ENCODE assay signal across 20 cellular contexts in the genomic region with DNA sequence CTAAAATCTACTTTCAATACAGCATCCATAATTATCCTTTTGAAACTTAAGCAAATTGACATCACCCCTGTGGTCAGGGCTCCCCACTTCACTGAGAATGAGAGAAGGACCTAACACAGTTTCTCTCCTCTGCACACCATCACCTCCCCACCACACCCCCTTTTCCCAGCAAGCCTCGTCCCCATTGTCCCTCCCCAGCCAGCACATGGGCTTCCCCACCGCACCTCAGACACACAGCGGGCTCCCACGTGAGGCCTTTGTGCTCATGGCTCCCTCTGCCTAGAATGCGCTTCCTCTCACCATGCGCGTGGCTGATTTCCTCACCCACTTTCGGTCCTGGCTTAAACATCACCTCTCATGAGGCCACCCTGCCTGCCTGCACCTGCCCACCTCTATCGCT.
DNase-seq lines count a peak whose midpoint lies in the region; ATAC-seq and TF ChIP-seq lines count a peak whose summit lies in the region.
"Had no signal": no experiment of that assay in that cellular context is flagged by ENCODE, and none has a peak within 500 bp of the region (broad histone marks: within the 10 kb centered on the region; RNA-seq: fewer than 3 reads in every experiment).

No MANE protein-coding gene starts in this region.

- H3K9me3 ChIP-seq in neuronal stem cell (replicated peaks in 1 of 2; ENCODE audit: control insufficient read depth in 2 of 2, insufficient read depth in 1 of 2, low read depth in 1 of 2, low read length in 2 of 2), result peaks cover 0 to 1% of the 10 kb centered on the region in 2 donors
- H3K9me3 ChIP-seq in prostate gland, result no peaks in the 10 kb centered on the region
- H3K9me3 ChIP-seq: BLaER1, Caco-2, HAP-1 had no signal

- H3K4me3 Mint-ChIP-seq in activated naive CD4-positive, alpha-beta T cell treated with anti-CD3 and anti-CD28 coated beads, Interleukin-2, amount 50 U/mL, for 24 hours, result no peak overlapping the region
- H3K4me3 Mint-ChIP-seq in activated naive CD4-positive, alpha-beta T cell treated with anti-CD3 and anti-CD28 coated beads, Interleukin-2, amount 10 ng/mL, durations not matched to agents 7 days and 5 days, result no peak overlapping the region
- no peak overlapping the region for H3K4me3 Mint-ChIP-seq in WTC11
- H3K4me3 Mint-ChIP-seq: B cell; CD4-positive, CD25-positive, alpha-beta regulatory T cell; CD8-positive, alpha-beta T cell; HFFc6 had no signal

- no peaks in the 10 kb centered on the region for H4K20me1 ChIP-seq in KMS-11 (ENCODE audit: insufficient read depth)
- H4K20me1 ChIP-seq: BLaER1 had no signal

- POLR2A ChIA-PET in WTC11 (lab: Charles Lee), result no interaction called here

- H3K18ac ChIP-seq in neuronal stem cell (ENCODE audit: low read length), result no peak overlapping the region

- H3K79me2 ChIP-seq in KMS-11 (ENCODE audit: insufficient read depth, low read depth), result no peaks in the 10 kb centered on the region

- no peak overlapping the region for H2BK120ac ChIP-seq in neuronal stem cell (ENCODE audit: low read depth, low read length)

- peak overlapping the region; percentile 51 for H3K27ac Mint-ChIP-seq in activated naive CD4-positive, alpha-beta T cell treated with anti-CD3 and anti-CD28 coated beads, Interleukin-2, amount 50 U/mL, for 24 hours
- no peak overlapping the region for H3K27ac Mint-ChIP-seq in activated naive CD4-positive, alpha-beta T cell treated with anti-CD3 and anti-CD28 coated beads, Interleukin-2, amount 10 ng/mL, durations not matched to agents 7 days and 5 days
- no peak overlapping the region for H3K27ac Mint-ChIP-seq in WTC11
- H3K27ac Mint-ChIP-seq: B cell; CD4-positive, CD25-positive, alpha-beta regulatory T cell; CD8-positive, alpha-beta T cell; HFFc6 had no signal

- H3K4me1 ChIP-seq in KMS-11 (ENCODE audit: low read depth, poor library complexity, severe bottlenecking) (peaks cover 7% of the 10 kb centered on the region), neuronal stem cell (ENCODE audit: control insufficient read depth in 2 of 2, insufficient read depth in 1 of 2, low read depth in 1 of 2, low read length in 2 of 2) (no peaks in the 10 kb centered on the region), prostate gland (replicated peaks) (no peaks in the 10 kb centered on the region)
- H3K4me1 ChIP-seq: BLaER1, Caco-2, HAP-1 had no signal

- H3K23ac ChIP-seq in neuronal stem cell (ENCODE audit: low read depth, low read length, poor library complexity), result peak overlapping the region; percentile 73

- H2AFZ ChIP-seq in KMS-11 (ENCODE audit: low read depth) (peak overlapping the region; percentile 31; the same call in 1 of the 2 replicates), neuronal stem cell (ENCODE audit: low read length) (no peak overlapping the region)
- H2AFZ ChIP-seq: GM23248 had no signal

- H4K8ac ChIP-seq in neuronal stem cell (ENCODE audit: low read depth, low read length), result no peak overlapping the region

- no CpG with 5 or more reads among the region's 9 CpGs for WGBS in neuronal stem cell (ENCODE audit: extremely low coverage in 2 of 2, insufficient read length in 2 of 2, insufficient replicate concordance in 1 of 2), 2 donors
- 93% methylated on average over 9 of the region's 9 CpGs for WGBS in prostate gland

- intact Hi-C loops in prostate gland (cut with DNase I), result no loop called here

- H3K9me3 Mint-ChIP-seq in activated naive CD4-positive, alpha-beta T cell treated with anti-CD3 and anti-CD28 coated beads, Interleukin-2, amount 50 U/mL, for 24 hours, result peaks cover 4% of the 10 kb centered on the region
- H3K9me3 Mint-ChIP-seq in activated naive CD4-positive, alpha-beta T cell treated with anti-CD3 and anti-CD28 coated beads, Interleukin-2, amount 10 ng/mL, durations not matched to agents 7 days and 5 days, result no peaks in the 10 kb centered on the region
- peaks cover 15% of the 10 kb centered on the region for H3K9me3 Mint-ChIP-seq in WTC11
- H3K9me3 Mint-ChIP-seq: CD8-positive, alpha-beta T cell had no signal

- no peaks in the 10 kb centered on the region for H3K4me1 Mint-ChIP-seq in activated naive CD4-positive, alpha-beta T cell treated with anti-CD3 and anti-CD28 coated beads, Interleukin-2, amount 50 U/mL, for 24 hours
- H3K4me1 Mint-ChIP-seq in activated naive CD4-positive, alpha-beta T cell treated with anti-CD3 and anti-CD28 coated beads, Interleukin-2, amount 10 ng/mL, durations not matched to agents 7 days and 5 days, result no peaks in the 10 kb centered on the region
- H3K4me1 Mint-ChIP-seq in WTC11, result no peaks in the 10 kb centered on the region
- H3K4me1 Mint-ChIP-seq: B cell; CD4-positive, CD25-positive, alpha-beta regulatory T cell had no signal

- H2BK15ac ChIP-seq in neuronal stem cell (ENCODE audit: low read length), result no peak overlapping the region

- H3K27ac ChIP-seq in KMS-11, result no peak overlapping the region; the same call in 1 of the 2 replicates
- H3K27ac ChIP-seq in neuronal stem cell (replicated peaks; ENCODE audit: low read length), result no peak overlapping the region
- H3K27ac ChIP-seq in prostate gland, result no peak overlapping the region
- H3K27ac ChIP-seq: 22Rv1, BLaER1, C4-2B, GM23248 had no signal

- no peaks in the 10 kb centered on the region for H3K27me3 ChIP-seq in KMS-11 (ENCODE audit: insufficient read depth, low read depth)
- no peaks in the 10 kb centered on the region for H3K27me3 ChIP-seq in neuronal stem cell (ENCODE audit: control insufficient read depth in 3 of 3, insufficient read depth in 3 of 3, low read depth in 1 of 3, low read length in 3 of 3)
- peaks cover 2% of the 10 kb centered on the region for H3K27me3 ChIP-seq in prostate gland (replicated peaks; ENCODE audit: insufficient read depth)
- H3K27me3 ChIP-seq: BLaER1 had no signal

- H4K91ac ChIP-seq in neuronal stem cell (ENCODE audit: low read depth, low read length, poor library complexity), result no peak overlapping the region

- no peak for TF ChIP-seq CTCF in KMS-11 (conservative IDR thresholded peaks at IDR 0.05; ENCODE audit: low read depth, low read length)
- TF ChIP-seq CTCF in WTC11 (IDR thresholded peaks at IDR 0.05), result no peak
- TF ChIP-seq CTCF in prostate gland (IDR thresholded peaks at IDR 0.05), result no peak

- no peak overlapping the region for H3K4ac ChIP-seq in neuronal stem cell (ENCODE audit: low read length)

- H3K36me3 ChIP-seq in KMS-11 (ENCODE audit: insufficient read depth) (no peaks in the 10 kb centered on the region), neuronal stem cell (replicated peaks in 1 of 2; ENCODE audit: control insufficient read depth in 2 of 2, insufficient read depth in 2 of 2, low read length in 2 of 2) (no peaks in the 10 kb centered on the region), prostate gland (no peaks in the 10 kb centered on the region)
- H3K36me3 ChIP-seq: BLaER1, HAP-1 had no signal

- H2BK12ac ChIP-seq in neuronal stem cell (ENCODE audit: low read length), result no peak overlapping the region

- H2AK5ac ChIP-seq in neuronal stem cell (ENCODE audit: low read depth, low read length), result no peak overlapping the region

- H3K4me3 ChIP-seq in KMS-11 (IDR thresholded peaks at IDR 0.05; ENCODE audit: insufficient read depth, low read depth, low read length) (no peak overlapping the region), neuronal stem cell (ENCODE audit: low read length in 2 of 2) (no peak overlapping the region), prostate gland (no peak overlapping the region)
- H3K4me3 ChIP-seq: BLaER1, GM23248, HAP-1 had no signal

- CTCF ChIA-PET in activated naive CD4-positive, alpha-beta T cell treated with anti-CD3 and anti-CD28 coated beads, Interleukin-2, amount 10 ng/mL, durations not matched to agents 7 days and 5 days (lab: Charles Lee), result no interaction called here
- CTCF ChIA-PET in WTC11 (lab: Charles Lee), result no interaction called here

- H3K9ac ChIP-seq in KMS-11 (no peak overlapping the region), neuronal stem cell (ENCODE audit: low read depth, low read length, poor library complexity) (no peak overlapping the region)
- H3K9ac ChIP-seq: BLaER1, GM23248 had no signal

- no peaks in the 10 kb centered on the region for H3K79me1 ChIP-seq in neuronal stem cell (ENCODE audit: low read depth, low read length)

- H2BK5ac ChIP-seq in neuronal stem cell (ENCODE audit: low read length), result no peak overlapping the region

- DNase-seq in activated naive CD4-positive, alpha-beta T cell treated with anti-CD3 and anti-CD28 coated beads, Interleukin-2, amount 10 ng/mL, durations not matched to agents 7 days and 5 days, result no peak
- no peak for DNase-seq in WTC11 (ENCODE audit: low spot score)
- no peak for DNase-seq in neuronal stem cell (ENCODE audit: low spot score)
- DNase-seq in prostate gland (ENCODE audit: low spot score), result no peak
- no peak for DNase-seq in EL
- no peak for DNase-seq in SW480 (ENCODE audit: low spot score)
- DNase-seq: Caco-2; CD4-positive, CD25-positive, alpha-beta regulatory T cell; CD8-positive, alpha-beta T cell; DMS153; GF-D8; GM23248; HFFc6 had no signal

- peak overlapping the region; percentile 38 for H3K14ac ChIP-seq in neuronal stem cell (ENCODE audit: low read length)

- H3K4me2 ChIP-seq in KMS-11 (peak overlapping the region; percentile 19; the same call in 1 of the 2 replicates), neuronal stem cell (ENCODE audit: insufficient read depth, low read length, poor library complexity, severe bottlenecking) (no peak overlapping the region)
- H3K4me2 ChIP-seq: BLaER1 had no signal

- H3K27me3 Mint-ChIP-seq in activated naive CD4-positive, alpha-beta T cell treated with anti-CD3 and anti-CD28 coated beads, Interleukin-2, amount 50 U/mL, for 24 hours, result peaks cover 1% of the 10 kb centered on the region
- no peaks in the 10 kb centered on the region for H3K27me3 Mint-ChIP-seq in activated naive CD4-positive, alpha-beta T cell treated with anti-CD3 and anti-CD28 coated beads, Interleukin-2, amount 10 ng/mL, durations not matched to agents 7 days and 5 days
- H3K27me3 Mint-ChIP-seq in WTC11 (ENCODE audit: low read depth), result peaks cover 18% of the 10 kb centered on the region
- H3K27me3 Mint-ChIP-seq: B cell; CD4-positive, CD25-positive, alpha-beta regulatory T cell had no signal

- ATAC-seq in WTC11, result 0 out of 2 replicates have a peak, but pooled peaks have one; percentile 26
- ATAC-seq: CD8-positive, alpha-beta T cell had no signal

- no peaks in the 10 kb centered on the region for H3K36me3 Mint-ChIP-seq in activated naive CD4-positive, alpha-beta T cell treated with anti-CD3 and anti-CD28 coated beads, Interleukin-2, amount 50 U/mL, for 24 hours
- no peaks in the 10 kb centered on the region for H3K36me3 Mint-ChIP-seq in activated naive CD4-positive, alpha-beta T cell treated with anti-CD3 and anti-CD28 coated beads, Interleukin-2, amount 10 ng/mL, durations not matched to agents 7 days and 5 days
- no peaks in the 10 kb centered on the region for H3K36me3 Mint-ChIP-seq in WTC11
- H3K36me3 Mint-ChIP-seq: CD4-positive, CD25-positive, alpha-beta regulatory T cell; CD8-positive, alpha-beta T cell had no signal

- TF ChIP-seq POLR2A in prostate gland (IDR thresholded peaks at IDR 0.05), result no peak

TF ChIP-seq in WTC11, 78 proteins besides CTCF, POLR2A, EP300 and RAD21:
- TF ChIP-seq IRF2 (CRISPR knock-in tag; IDR thresholded peaks at IDR 0.05; ENCODE audit: borderline replicate concordance, low read depth), result no peak
